ENCODE assay signal across 23 cellular contexts in genomic region chr22:49927483-49928184, GRCh38. TPM values are rescaled to one million over a fixed set of nuclear protein-coding genes. Genes with fewer than 3 reads are reported as not detected.
DNase-seq lines count a peak whose midpoint lies in the region; ATAC-seq and TF ChIP-seq lines count a peak whose summit lies in the region.
"Had no signal": no experiment of that assay in that cellular context is flagged by ENCODE, and none has a peak within 500 bp of the region (broad histone marks: within the 10 kb centered on the region; RNA-seq: fewer than 3 reads in every experiment).

No MANE protein-coding gene starts in this region.

- peak overlapping the region; percentile 34; the same call in 1 of the 2 replicates for H3K9ac ChIP-seq in BLaER1
- H3K9ac ChIP-seq: GM23248 had no signal

- no peaks in the 10 kb centered on the region for H3K36me3 ChIP-seq in BLaER1

- TF ChIP-seq CTCF in activated B cell treated with CpG ODN at 0.5 μM for 24 hours (IDR thresholded peaks at IDR 0.05): no peak
- TF ChIP-seq CTCF in dorsolateral prefrontal cortex (IDR thresholded peaks at IDR 0.05 in 54 of 56, conservative IDR thresholded peaks at IDR 0.05 in 2 of 56; ENCODE audit: low read depth in 1 of 56, partially characterized antibody in 56 of 56): no peak

- CTCF ChIA-PET in activated CD4-positive, alpha-beta T cell treated with anti-CD3 and anti-CD28 coated beads for 36 hours (lab: Charles Lee): interaction anchor here (0.5 to 0.8 kb wide), 4 partner anchors 8 to 161 kb away, joined by 3 to 4 read pairs (median 3); no protein-coding TSS in a partner anchor
- CTCF ChIA-PET in activated B cell treated with CpG ODN at 0.5 μM for 24 hours (lab: Charles Lee): interaction anchor here (1.0 to 4.2 kb wide), 2 partner anchors 52 to 103 kb away, joined by 3 to 30 read pairs; no protein-coding TSS in a partner anchor

- H4K20me1 ChIP-seq in BLaER1: no peaks in the 10 kb centered on the region

- DNase-seq in activated CD4-positive, alpha-beta T cell treated with anti-CD3 and anti-CD28 coated beads for 36 hours: no peak
- no peak for DNase-seq in activated CD4-positive, alpha-beta T cell treated with anti-CD3 and anti-CD28 coated beads, Interleukin-2, amount 50 U/mL, for 48 hours
- DNase-seq in activated B cell treated with CpG ODN at 0.5 μM for 24 hours (no peak), memory B cell (ENCODE audit: low spot score in 2 of 2) (no peak), dorsolateral prefrontal cortex (no peak), activated gamma-delta T cell treated with Interleukin-2 at 50 U/mL for 16 hours (no peak)
- DNase-seq: anterior cingulate cortex; caudate nucleus; DMS153; GDM1; GM23248; heart right ventricle; KG1; left lung; NCI-H146; NCI-H2171; NCI-H526; occipital lobe; spleen; stimulated activated CD4-positive, alpha-beta T cell treated with anti-CD3 and anti-CD28 coated beads, Interleukin-4, amount 100 ng/mL, for 24 hours had no signal

- no peaks in the 10 kb centered on the region for H3K27me3 Mint-ChIP-seq in activated CD4-positive, alpha-beta T cell treated with anti-CD3 and anti-CD28 coated beads for 36 hours
- H3K27me3 Mint-ChIP-seq in activated B cell treated with CpG ODN at 0.5 μM for 24 hours: no peaks in the 10 kb centered on the region
- H3K27me3 Mint-ChIP-seq in memory B cell: no peaks in the 10 kb centered on the region

- H3K4me1 Mint-ChIP-seq in activated CD4-positive, alpha-beta T cell treated with anti-CD3 and anti-CD28 coated beads for 36 hours: peaks cover 40% of the 10 kb centered on the region
- peaks cover 71% of the 10 kb centered on the region for H3K4me1 Mint-ChIP-seq in activated B cell treated with CpG ODN at 0.5 μM for 24 hours
- H3K4me1 Mint-ChIP-seq in memory B cell: peaks cover 31% of the 10 kb centered on the region

- POLR2A ChIA-PET in activated CD4-positive, alpha-beta T cell treated with anti-CD3 and anti-CD28 coated beads for 36 hours (lab: Charles Lee): no interaction called here
- POLR2A ChIA-PET in activated B cell treated with CpG ODN at 0.5 μM for 24 hours (lab: Charles Lee): interaction anchor here (1.1 to 5.0 kb wide), 3 partner anchors 7 to 103 kb away, joined by 7 to 87 read pairs (median 46); partner anchors contain the start of gene PIM3

- H3K27me3 ChIP-seq in BLaER1: no peaks in the 10 kb centered on the region
- H3K27me3 ChIP-seq in dorsolateral prefrontal cortex: no peaks in the 10 kb centered on the region

- H3K9me3 ChIP-seq in BLaER1: no peaks in the 10 kb centered on the region
- H3K9me3 ChIP-seq: heart right ventricle, left lung, spleen, upper lobe of left lung had no signal

- H3K4me2 ChIP-seq in BLaER1: peak overlapping the region; percentile 97

- ATAC-seq in activated CD4-positive, alpha-beta T cell treated with anti-CD3 and anti-CD28 coated beads for 36 hours: no peak
- no peak for ATAC-seq in activated B cell treated with CpG ODN at 0.5 μM for 24 hours (ENCODE audit: low read depth)
- ATAC-seq in memory B cell (ENCODE audit: low read depth): no peak
- ATAC-seq in GM18907 (IDR thresholded peaks at IDR 0.05; ENCODE audit: unreplicated experiment): no peak
- ATAC-seq: heart right ventricle, left lung had no signal

- intact Hi-C loops in activated CD4-positive, alpha-beta T cell treated with anti-CD3 and anti-CD28 coated beads for 36 hours (cut with DNase I, micrococcal nuclease): no loop called here
- intact Hi-C loops in activated B cell treated with CpG ODN at 0.5 μM for 24 hours (cut with micrococcal nuclease) (loop anchor here (2.0 to 10.0 kb wide), 3 partner anchors 273 to 600 kb away; partner anchors contain the start of gene SCO2), dorsolateral prefrontal cortex (cut with DNase I) (loop anchor here in 1 of 2 donors (2.0 kb wide), 1 partner anchor 103 kb away; no protein-coding TSS in a partner anchor)

- H3K4me1 ChIP-seq in BLaER1: peaks cover 93% of the 10 kb centered on the region

- no peak overlapping the region for H3K4me3 Mint-ChIP-seq in activated CD4-positive, alpha-beta T cell treated with anti-CD3 and anti-CD28 coated beads for 36 hours
- H3K4me3 Mint-ChIP-seq in activated B cell treated with CpG ODN at 0.5 μM for 24 hours (no peak overlapping the region), memory B cell (no peak overlapping the region)

- peaks cover 9% of the 10 kb centered on the region for H3K36me3 Mint-ChIP-seq in activated CD4-positive, alpha-beta T cell treated with anti-CD3 and anti-CD28 coated beads for 36 hours (ENCODE audit: low read depth)
- peaks cover 9% of the 10 kb centered on the region for H3K36me3 Mint-ChIP-seq in activated B cell treated with CpG ODN at 0.5 μM for 24 hours (ENCODE audit: low read depth)
- no peaks in the 10 kb centered on the region for H3K36me3 Mint-ChIP-seq in memory B cell

- H3K4me3 ChIP-seq in BLaER1 (no peak overlapping the region), dorsolateral prefrontal cortex (no peak overlapping the region)
- H3K4me3 ChIP-seq: GM23248, heart right ventricle, left lung, spleen, upper lobe of left lung had no signal

- H3K9me3 Mint-ChIP-seq in activated CD4-positive, alpha-beta T cell treated with anti-CD3 and anti-CD28 coated beads for 36 hours (ENCODE audit: low read depth): no peaks in the 10 kb centered on the region
- H3K9me3 Mint-ChIP-seq in activated B cell treated with CpG ODN at 0.5 μM for 24 hours (no peaks in the 10 kb centered on the region), memory B cell (no peaks in the 10 kb centered on the region)

- H3K27ac ChIP-seq in BLaER1 (peak overlapping the region; percentile 75), dorsolateral prefrontal cortex (no peak overlapping the region)
- H3K27ac ChIP-seq: GM23248, heart right ventricle, left lung, spleen, upper lobe of left lung had no signal

- peak overlapping the region; percentile 82 for H3K27ac Mint-ChIP-seq in activated CD4-positive, alpha-beta T cell treated with anti-CD3 and anti-CD28 coated beads for 36 hours
- H3K27ac Mint-ChIP-seq in activated B cell treated with CpG ODN at 0.5 μM for 24 hours (peak overlapping the region; percentile 85), memory B cell (peak overlapping the region; percentile 98)

RNA-seq across cellular contexts. Expression of gene CRELD2, which starts 9.2 kb away (rescaled TPM):
- 10 to 100 TPM; 15.2 to 16.4 TPM for total RNA-seq in activated CD4-positive, alpha-beta T cell treated with anti-CD3 and anti-CD28 coated beads for 36 hours
- total RNA-seq in activated B cell treated with CpG ODN at 0.5 μM for 24 hours: 44.5 and 45.0 TPM in 2 replicates
- 10 to 100 TPM; 19.4 to 50.3 (median 29.6) TPM for total RNA-seq in dorsolateral prefrontal cortex

RNA-seq across cellular contexts. Expression of gene ALG12, which starts 9.4 kb away (rescaled TPM):
- 10 to 100 TPM; 13.6 to 13.7 TPM for total RNA-seq in activated CD4-positive, alpha-beta T cell treated with anti-CD3 and anti-CD28 coated beads for 36 hours
- total RNA-seq in activated B cell treated with CpG ODN at 0.5 μM for 24 hours (15.5 and 18.2 TPM in 2 replicates), dorsolateral prefrontal cortex (10 to 100 TPM in 117 of 120 experiments, 1 to 10 TPM in 3; 9.4 to 31.2 (median 15.9) TPM)

RNA-seq across cellular contexts. Expression of gene PIM3, which starts 32.9 kb away (rescaled TPM):
- 100 to 1,000 TPM; 127 to 165 TPM for total RNA-seq in activated CD4-positive, alpha-beta T cell treated with anti-CD3 and anti-CD28 coated beads for 36 hours
- 79.8 and 91.7 TPM in 2 replicates for total RNA-seq in activated B cell treated with CpG ODN at 0.5 μM for 24 hours
- total RNA-seq in dorsolateral prefrontal cortex: 10 to 100 TPM; 18.9 to 92.4 (median 32.9) TPM
